Comparison of ENCODE assay signal across 1 cellular context in genomic region chr1:9689011-9689706, GRCh38.
TF ChIP-seq lines count a peak whose summit lies in the region.

No MANE protein-coding gene starts in this region.

TF ChIP-seq in HepG2, 621 proteins besides CTCF, POLR2A, EP300 and RAD21 (continued from another document):
- 0 out of 2 replicates have a peak, but pooled peaks have one; percentile 36 for TF ChIP-seq TBX2 (CRISPR knock-in tag; IDR thresholded peaks at IDR 0.05; ENCODE audit: borderline replicate concordance)
- TF ChIP-seq ZNF777 (CRISPR knock-in tag; IDR thresholded peaks at IDR 0.05), result peak; percentile 99
- TF ChIP-seq ZGPAT (CRISPR knock-in tag; IDR thresholded peaks at IDR 0.05), result peak; percentile 23; the same call in 1 of the 2 replicates
- TF ChIP-seq YY1 (IDR thresholded peaks at IDR 0.05; ENCODE audit: insufficient read depth, insufficient replicate concordance, low read depth, low read length), result peak; percentile 54
- 0 out of 2 replicates have a peak, but pooled peaks have one; percentile 13 for TF ChIP-seq RXRA (CRISPR knock-in tag; IDR thresholded peaks at IDR 0.05)
- peak; percentile 43; the same call in 1 of the 2 replicates for TF ChIP-seq ZBTB7B (CRISPR knock-in tag; IDR thresholded peaks at IDR 0.05)
- TF ChIP-seq XRCC5 (optimal IDR thresholded peaks at IDR 0.05; ENCODE audit: low read length), result peak; percentile 13
- peak; percentile 72 for TF ChIP-seq KDM5B (CRISPR knock-in tag; IDR thresholded peaks at IDR 0.05; ENCODE audit: borderline replicate concordance)
- peak; percentile 39; the same call in 1 of the 2 replicates for TF ChIP-seq SALL1 (CRISPR knock-in tag; IDR thresholded peaks at IDR 0.05)
- no peak for TF ChIP-seq ZNF570 (CRISPR knock-in tag; IDR thresholded peaks at IDR 0.05; ENCODE audit: borderline replicate concordance)
- 0 out of 2 replicates have a peak, but pooled peaks have one; percentile 42 for TF ChIP-seq ZNF552 (CRISPR knock-in tag; IDR thresholded peaks at IDR 0.05; ENCODE audit: borderline replicate concordance)
- peak; percentile 25 for TF ChIP-seq ASH2L (IDR thresholded peaks at IDR 0.05; ENCODE audit: insufficient read length, low read depth, low read length)
- TF ChIP-seq ZFP91 (CRISPR knock-in tag; IDR thresholded peaks at IDR 0.05; ENCODE audit: borderline replicate concordance), result peak; percentile 47; the same call in 1 of the 2 replicates
- TF ChIP-seq ERF (CRISPR knock-in tag; IDR thresholded peaks at IDR 0.05), result peak; percentile 12; the same call in 1 of the 2 replicates
- peak; percentile 73 for TF ChIP-seq ONECUT2 (CRISPR knock-in tag; IDR thresholded peaks at IDR 0.05)
- TF ChIP-seq KDM2A (CRISPR knock-in tag; IDR thresholded peaks at IDR 0.05; ENCODE audit: borderline replicate concordance, low read depth), result peak; percentile 70; the same call in 1 of the 2 replicates
- peak; percentile 30; the same call in 1 of the 2 replicates for TF ChIP-seq ARID4A (CRISPR knock-in tag; IDR thresholded peaks at IDR 0.05; ENCODE audit: borderline replicate concordance)
- no peak for TF ChIP-seq TRIM22 (IDR thresholded peaks at IDR 0.05)
- TF ChIP-seq TFAP4 (IDR thresholded peaks at IDR 0.05; ENCODE audit: borderline replicate concordance, low read depth), result peak; percentile 12; the same call in 1 of the 2 replicates
- no peak for TF ChIP-seq POLR2AphosphoS5 (IDR thresholded peaks at IDR 0.05; ENCODE audit: low read depth, low read length)
- TF ChIP-seq SAP130 (CRISPR knock-in tag; IDR thresholded peaks at IDR 0.05; ENCODE audit: low read depth), result peak; percentile 20; the same call in 1 of the 2 replicates
- TF ChIP-seq DMAP1 (CRISPR knock-in tag; IDR thresholded peaks at IDR 0.05), result no peak
- no peak for TF ChIP-seq ZBTB44 (CRISPR knock-in tag; IDR thresholded peaks at IDR 0.05)
- 0 out of 2 replicates have a peak, but pooled peaks have one; percentile 55 for TF ChIP-seq POGK (CRISPR knock-in tag; conservative IDR thresholded peaks at IDR 0.05)
- peak; percentile 24; the same call in 1 of the 2 replicates for TF ChIP-seq HNF4G (IDR thresholded peaks at IDR 0.05; ENCODE audit: borderline replicate concordance, low read depth, low read length)
- TF ChIP-seq HNF4G (CRISPR knock-in tag; IDR thresholded peaks at IDR 0.05; ENCODE audit: borderline replicate concordance, low read depth), result no peak
- peak; percentile 39; the same call in 1 of the 2 replicates for TF ChIP-seq PHF8 (CRISPR knock-in tag; IDR thresholded peaks at IDR 0.05)
- no peak for TF ChIP-seq NONO (IDR thresholded peaks at IDR 0.05)
- TF ChIP-seq NONO (CRISPR knock-in tag; conservative IDR thresholded peaks at IDR 0.05), result 0 out of 2 replicates have a peak, but pooled peaks have one; percentile 26
- TF ChIP-seq MAX (IDR thresholded peaks at IDR 0.05), result peak; percentile 51; the same call in 1 of the 2 replicates
- peak; percentile 39; the same call in 1 of the 2 replicates for TF ChIP-seq ZBTB14 (CRISPR knock-in tag; IDR thresholded peaks at IDR 0.05)
- TF ChIP-seq ZNF468 (CRISPR knock-in tag; IDR thresholded peaks at IDR 0.05), result no peak
- no peak for TF ChIP-seq ZNF574 (CRISPR knock-in tag; IDR thresholded peaks at IDR 0.05)
- TF ChIP-seq HOMEZ (CRISPR knock-in tag; IDR thresholded peaks at IDR 0.05; ENCODE audit: low read depth), result no peak
TF ChIP-seq in HepG2: peak in this region for 48.
